In genomic region chr15:67024998-67025368, GRCh38 we compare ENCODE assay signal across 9 cellular contexts. TPM values are rescaled to one million over a fixed set of nuclear protein-coding genes. Genes with fewer than 3 reads are reported as not detected.
DNase-seq lines count a peak whose midpoint lies in the region; ATAC-seq and TF ChIP-seq lines count a peak whose summit lies in the region.
"Had no signal": no experiment of that assay in that cellular context is flagged by ENCODE, and none has a peak within 500 bp of the region (broad histone marks: within the 10 kb centered on the region; RNA-seq: fewer than 3 reads in every experiment).

No MANE protein-coding gene starts in this region.

- intact Hi-C loops in left ventricle myocardium inferior (cut with micrococcal nuclease) (no loop called here), Right ventricle myocardium inferior (cut with DNase I) (no loop called here), upper lobe of right lung (cut with DNase I) (no loop called here)

- H3K36me3 Mint-ChIP-seq in brain: no peaks in the 10 kb centered on the region
- H3K36me3 Mint-ChIP-seq: CD4-positive, CD25-positive, alpha-beta regulatory T cell had no signal

- peaks cover 35% of the 10 kb centered on the region for H3K4me1 Mint-ChIP-seq in brain

- peaks cover 0 to 15% (median 0%) of the 10 kb centered on the region in 5 experiments for H3K9me3 Mint-ChIP-seq in brain

- peaks cover 41% of the 10 kb centered on the region for H3K4me1 ChIP-seq in left ventricle myocardium inferior
- peaks cover 32% of the 10 kb centered on the region for H3K4me1 ChIP-seq in mesodermal cell (ENCODE audit: control insufficient read depth, insufficient read depth, low read length, poor library complexity, severe bottlenecking)
- peaks cover 39% of the 10 kb centered on the region for H3K4me1 ChIP-seq in upper lobe of right lung

- ATAC-seq in Right ventricle myocardium inferior (no peak), upper lobe of right lung (no peak)

- H3K4me3 Mint-ChIP-seq in brain: peak overlapping the region in 3 of 5 experiments; percentile 13 to 31 (median 16)
- H3K4me3 Mint-ChIP-seq: CD4-positive, CD25-positive, alpha-beta regulatory T cell had no signal

- DNase-seq in left ventricle myocardium inferior: no peak
- DNase-seq in Right ventricle myocardium inferior (ENCODE audit: missing footprints): no peak
- DNase-seq in upper lobe of right lung: no peak
- DNase-seq in foreskin melanocyte: no peak
- DNase-seq in amygdala (lab: John Stamatoyannopoulos, UW): no peak
- DNase-seq in NCI-H2081 treated with DMSO at 0.1 percent for 48 hours (lab: John Stamatoyannopoulos, UW): no peak
- DNase-seq: CD4-positive, CD25-positive, alpha-beta regulatory T cell had no signal

- TF ChIP-seq CTCF in left ventricle myocardium inferior (IDR thresholded peaks at IDR 0.05; ENCODE audit: borderline replicate concordance): no peak
- no peak for TF ChIP-seq CTCF in brain (conservative IDR thresholded peaks at IDR 0.05)
- no peak for TF ChIP-seq CTCF in upper lobe of right lung (IDR thresholded peaks at IDR 0.05)

- H3K4me3 ChIP-seq in left ventricle myocardium inferior: no peak overlapping the region
- no peak overlapping the region for H3K4me3 ChIP-seq in mesodermal cell (ENCODE audit: extremely low read depth, insufficient read depth, low read length, poor library complexity, severe bottlenecking)
- no peak overlapping the region for H3K4me3 ChIP-seq in upper lobe of right lung

- peak overlapping the region; percentile 9 to 94 (median 82) for H3K27ac Mint-ChIP-seq in brain

- H3K27me3 ChIP-seq in left ventricle myocardium inferior (ENCODE audit: low read depth) (no peaks in the 10 kb centered on the region), upper lobe of right lung (no peaks in the 10 kb centered on the region)

- H3K9me3 ChIP-seq in left ventricle myocardium inferior (replicated peaks) (no peaks in the 10 kb centered on the region), mesodermal cell (ENCODE audit: control insufficient read depth, low read length) (no peaks in the 10 kb centered on the region), upper lobe of right lung (no peaks in the 10 kb centered on the region)

- H3K27ac ChIP-seq in left ventricle myocardium inferior (replicated peaks): peak overlapping the region; percentile 81
- peak overlapping the region; percentile 88 for H3K27ac ChIP-seq in mesodermal cell (ENCODE audit: low read depth, low read length, severe bottlenecking)
- peak overlapping the region; percentile 25 for H3K27ac ChIP-seq in upper lobe of right lung

- H3K27me3 Mint-ChIP-seq in brain: peaks cover 6% of the 10 kb centered on the region

- H3K36me3 ChIP-seq in left ventricle myocardium inferior (no peaks in the 10 kb centered on the region), mesodermal cell (ENCODE audit: control insufficient read depth, insufficient read depth, low read length) (no peaks in the 10 kb centered on the region), upper lobe of right lung (no peaks in the 10 kb centered on the region)

- 78 to 89% methylated on average over 2 to 3 of the region's 3 CpGs for WGBS in mesodermal cell (ENCODE audit: insufficient coverage in 2 of 2), 2 experiments

RNA-seq across cellular contexts. Expression of gene SMAD3, which starts 40.4 kb away (rescaled TPM):
- total RNA-seq in left ventricle myocardium inferior (18.8 TPM), Right ventricle myocardium inferior (18.0 TPM), upper lobe of right lung (31.6 TPM)
- 7.8 TPM for polyA plus RNA-seq in brain (ENCODE audit: insufficient read depth, low read depth, low replicate concordance)
- polyA plus RNA-seq in mesodermal cell (2013, experiment 1 of 2): 38.8 TPM
- 36.1 TPM for polyA plus RNA-seq in mesodermal cell (2013, experiment 2 of 2)

Comparison
In these comparisons a context has a peak if more than half of its experiments do, and no peak if none do; other contexts are left out.
1. H3K27ac ChIP-seq: peak in every context shown above with its lines; median percentile 88 in mesodermal cell; 81 in left ventricle myocardium inferior; 25 in upper lobe of right lung.